In the genomic region with DNA sequence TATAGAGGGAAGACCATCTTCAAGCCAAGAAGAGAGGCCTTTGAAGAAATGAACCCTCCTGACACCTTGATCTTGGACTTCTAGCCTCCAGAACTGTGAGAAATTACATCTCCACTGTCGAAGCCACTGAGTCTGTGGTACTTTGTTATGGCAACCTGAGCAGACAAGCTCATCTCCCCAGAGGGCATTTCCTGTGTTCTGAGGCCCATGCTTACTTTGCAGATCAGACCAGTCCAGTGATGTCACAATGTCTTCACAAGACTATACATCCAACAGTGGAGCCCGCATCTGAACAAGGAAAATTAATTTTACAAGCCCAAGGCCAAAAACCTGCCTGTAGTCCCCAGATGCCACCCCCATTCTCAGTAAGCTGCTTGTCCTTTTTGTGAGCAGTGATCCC, we compare ENCODE assay signal across 19 cellular contexts. TPM values are rescaled to one million over a fixed set of nuclear protein-coding genes. Genes with fewer than 3 reads are reported as not detected.
A peak's percentile ranks its signal among the peaks of the same experiment; 100 is the strongest.
DNase-seq lines count a peak whose midpoint lies in the region; ATAC-seq and TF ChIP-seq lines count a peak whose summit lies in the region.
"Had no signal": no experiment of that assay in that cellular context is flagged by ENCODE, and none has a peak within 500 bp of the region (broad histone marks: within the 10 kb centered on the region; RNA-seq: fewer than 3 reads in every experiment).

No MANE protein-coding gene starts in this region.

- TF ChIP-seq CTCF in mucosa of descending colon (IDR thresholded peaks at IDR 0.05), result no peak

- peak overlapping the region; percentile 20 for H3K27ac Mint-ChIP-seq in activated CD4-positive, alpha-beta T cell treated with anti-CD3 and anti-CD28 coated beads, Interleukin-2, amount 10 ng/mL, durations not matched to agents 24 days and 14 days
- H3K27ac Mint-ChIP-seq in activated naive CD8-positive, alpha-beta T cell treated with anti-CD3 and anti-CD28 coated beads for 36 hours, result peak overlapping the region; percentile 34
- peak overlapping the region; percentile 32 to 97 (median 91) for H3K27ac Mint-ChIP-seq in naive thymus-derived CD8-positive, alpha-beta T cell
- H3K27ac Mint-ChIP-seq: GM23338 had no signal

- no peaks in the 10 kb centered on the region for H3K9me3 ChIP-seq in mucosa of descending colon

- H3K4me3 ChIP-seq in mucosa of descending colon, result no peak overlapping the region
- H3K4me3 ChIP-seq: GM23338, K562 had no signal

- no peaks in the 10 kb centered on the region for H3K27me3 Mint-ChIP-seq in activated CD4-positive, alpha-beta T cell treated with anti-CD3 and anti-CD28 coated beads, Interleukin-2, amount 10 ng/mL, durations not matched to agents 24 days and 14 days
- no peaks in the 10 kb centered on the region for H3K27me3 Mint-ChIP-seq in activated naive CD8-positive, alpha-beta T cell treated with anti-CD3 and anti-CD28 coated beads for 36 hours
- peaks cover 0 to 3% (median 0%) of the 10 kb centered on the region in 5 donors for H3K27me3 Mint-ChIP-seq in naive thymus-derived CD8-positive, alpha-beta T cell

- POLR2A ChIA-PET in naive thymus-derived CD8-positive, alpha-beta T cell (lab: Charles Lee), result interaction anchor here (0.6 to 1.4 kb wide), 6 partner anchors 42 to 377 kb away, joined by 3 to 5 read pairs (median 4); a partner anchor contains a TSS

- peaks cover 11% of the 10 kb centered on the region for H3K4me1 ChIP-seq in mucosa of descending colon (ENCODE audit: low read depth)

- no peak overlapping the region for H3K4me3 Mint-ChIP-seq in activated CD4-positive, alpha-beta T cell treated with anti-CD3 and anti-CD28 coated beads, Interleukin-2, amount 10 ng/mL, durations not matched to agents 24 days and 14 days
- H3K4me3 Mint-ChIP-seq in activated naive CD8-positive, alpha-beta T cell treated with anti-CD3 and anti-CD28 coated beads for 36 hours, result no peak overlapping the region
- H3K4me3 Mint-ChIP-seq in naive thymus-derived CD8-positive, alpha-beta T cell, result peak overlapping the region in 5 of 10 donors; percentile 4 to 71 (median 15)
- H3K4me3 Mint-ChIP-seq: GM23338 had no signal

- H3K36me3 ChIP-seq in mucosa of descending colon (ENCODE audit: low read depth), result no peaks in the 10 kb centered on the region

- no peaks in the 10 kb centered on the region for H3K9me3 Mint-ChIP-seq in activated CD4-positive, alpha-beta T cell treated with anti-CD3 and anti-CD28 coated beads, Interleukin-2, amount 10 ng/mL, durations not matched to agents 24 days and 14 days
- no peaks in the 10 kb centered on the region for H3K9me3 Mint-ChIP-seq in activated naive CD8-positive, alpha-beta T cell treated with anti-CD3 and anti-CD28 coated beads for 36 hours
- no peaks in the 10 kb centered on the region for H3K9me3 Mint-ChIP-seq in naive thymus-derived CD8-positive, alpha-beta T cell
- H3K9me3 Mint-ChIP-seq: GM23338 had no signal

- peak; percentile 60 to 76 for ATAC-seq in naive thymus-derived CD8-positive, alpha-beta T cell
- ATAC-seq in mucosa of descending colon (no peak), HG03039 (IDR thresholded peaks at IDR 0.05; ENCODE audit: unreplicated experiment) (no peak)
- ATAC-seq: GM23338, K562 had no signal

- intact Hi-C loops in activated CD4-positive, alpha-beta T cell treated with anti-CD3 and anti-CD28 coated beads, Interleukin-2, amount 10 ng/mL, durations not matched to agents 24 days and 14 days (cut with micrococcal nuclease), result loop anchor here (10.0 kb wide), 1 partner anchor 120 kb away; a partner anchor contains a TSS
- intact Hi-C loops in mucosa of descending colon (cut with DNase I, micrococcal nuclease), result loop anchor here in 1 of 2 donors (5.0 kb wide), 1 partner anchor 52 kb away; no protein-coding TSS in a partner anchor

- peaks cover 16% of the 10 kb centered on the region for H3K4me1 Mint-ChIP-seq in activated CD4-positive, alpha-beta T cell treated with anti-CD3 and anti-CD28 coated beads, Interleukin-2, amount 10 ng/mL, durations not matched to agents 24 days and 14 days
- H3K4me1 Mint-ChIP-seq in activated naive CD8-positive, alpha-beta T cell treated with anti-CD3 and anti-CD28 coated beads for 36 hours, result peaks cover 26% of the 10 kb centered on the region
- H3K4me1 Mint-ChIP-seq in naive thymus-derived CD8-positive, alpha-beta T cell, result peaks cover 12 to 33% (median 27%) of the 10 kb centered on the region in 4 donors

- DNase-seq in activated CD4-positive, alpha-beta T cell treated with anti-CD3 and anti-CD28 coated beads, Interleukin-2, amount 10 ng/mL, durations not matched to agents 24 days and 14 days, result peak; percentile 72
- no peak for DNase-seq in activated CD4-positive, alpha-beta T cell treated with anti-CD3 and anti-CD28 coated beads for 48 hours
- peak; percentile 45 for DNase-seq in NCI-H69 (lab: John Stamatoyannopoulos, UW)
- DNase-seq in activated naive CD8-positive, alpha-beta T cell treated with anti-CD3 and anti-CD28 coated beads for 36 hours, result no peak
- DNase-seq in naive thymus-derived CD8-positive, alpha-beta T cell, result peak in 6 of 10 donors; percentile 23 to 78 (median 62)
- DNase-seq in mucosa of descending colon, result no peak
- DNase-seq in stimulated activated CD4-positive, alpha-beta T cell treated with anti-CD3 and anti-CD28 coated beads, Interleukin-1b, Interleukin-23, amount 100 ng/mL, for 48 hours, result no peak
- DNase-seq: Calu3, DMS79 treated with DMSO at 0.1 percent for 48 hours, GF-D8, NCI-H1105 treated with DMSO at 0.1 percent for 48 hours, NCI-H187, NCI-H2171, NCI-H510A, SHP77 treated with DMSO at 0.1 percent for 48 hours had no signal

- no peaks in the 10 kb centered on the region for H3K36me3 Mint-ChIP-seq in activated CD4-positive, alpha-beta T cell treated with anti-CD3 and anti-CD28 coated beads, Interleukin-2, amount 10 ng/mL, durations not matched to agents 24 days and 14 days (ENCODE audit: low read depth)
- H3K36me3 Mint-ChIP-seq in activated naive CD8-positive, alpha-beta T cell treated with anti-CD3 and anti-CD28 coated beads for 36 hours, result no peaks in the 10 kb centered on the region
- no peaks in the 10 kb centered on the region for H3K36me3 Mint-ChIP-seq in naive thymus-derived CD8-positive, alpha-beta T cell

RNA-seq across cellular contexts. Expression of a gene that starts 14.8 kb away (rescaled TPM):
- 0.05 and 0.07 TPM in 2 replicates for total RNA-seq in activated CD4-positive, alpha-beta T cell treated with anti-CD3 and anti-CD28 coated beads, Interleukin-2, amount 10 ng/mL, durations not matched to agents 24 days and 14 days
- under 1 TPM; 0.23 to 0.40 TPM for total RNA-seq in activated naive CD8-positive, alpha-beta T cell treated with anti-CD3 and anti-CD28 coated beads for 36 hours
- under 1 TPM; 0.52 to 0.94 TPM for total RNA-seq in naive thymus-derived CD8-positive, alpha-beta T cell
- polyA plus RNA-seq in naive thymus-derived CD8-positive, alpha-beta T cell, result under 1 TPM; 0.09 to 0.33 (median 0.13) TPM
- total RNA-seq in mucosa of descending colon, result 1 to 10 TPM; 1.2 to 3.8 (median 2.0) TPM
- total RNA-seq: A172 had no signal

RNA-seq across cellular contexts. Expression of a gene that starts 33.1 kb away (rescaled TPM):
- 0.16 TPM in 1 of 2 replicates, not detected in the other for total RNA-seq in activated CD4-positive, alpha-beta T cell treated with anti-CD3 and anti-CD28 coated beads, Interleukin-2, amount 10 ng/mL, durations not matched to agents 24 days and 14 days
- total RNA-seq in activated naive CD8-positive, alpha-beta T cell treated with anti-CD3 and anti-CD28 coated beads for 36 hours, result 1 to 10 TPM in 1 of 2 experiments, under 1 TPM in 1; 0.92 to 1.2 TPM
- total RNA-seq in naive thymus-derived CD8-positive, alpha-beta T cell, result under 1 TPM; 0.18 to 0.36 TPM
- under 1 TPM in 2 of 3 donors, not detected in 1; 0.09 to 0.10 TPM for polyA plus RNA-seq in naive thymus-derived CD8-positive, alpha-beta T cell
- total RNA-seq in mucosa of descending colon, result under 1 TPM; 0.41 to 0.96 (median 0.58) TPM
- total RNA-seq: A172 had no signal

RNA-seq across cellular contexts. Expression of a gene that starts 45.3 kb away (rescaled TPM):
- total RNA-seq in activated CD4-positive, alpha-beta T cell treated with anti-CD3 and anti-CD28 coated beads, Interleukin-2, amount 10 ng/mL, durations not matched to agents 24 days and 14 days, result 29.5 and 30.3 TPM in 2 replicates
- total RNA-seq in activated naive CD8-positive, alpha-beta T cell treated with anti-CD3 and anti-CD28 coated beads for 36 hours, result 10 to 100 TPM; 20.3 to 25.0 TPM
- total RNA-seq in naive thymus-derived CD8-positive, alpha-beta T cell, result 10 to 100 TPM; 19.1 to 19.2 TPM
- 10 to 100 TPM; 20.5 to 30.2 (median 21.9) TPM for polyA plus RNA-seq in naive thymus-derived CD8-positive, alpha-beta T cell
- 10 to 100 TPM; 29.5 to 34.9 (median 31.1) TPM for total RNA-seq in mucosa of descending colon

RNA-seq across cellular contexts. Expression of a gene that starts 47.3 kb away (rescaled TPM):
- 22.9 and 25.8 TPM in 2 replicates for total RNA-seq in activated CD4-positive, alpha-beta T cell treated with anti-CD3 and anti-CD28 coated beads, Interleukin-2, amount 10 ng/mL, durations not matched to agents 24 days and 14 days
- 10 to 100 TPM; 23.5 to 24.9 TPM for total RNA-seq in activated naive CD8-positive, alpha-beta T cell treated with anti-CD3 and anti-CD28 coated beads for 36 hours
- 10 to 100 TPM; 53.1 to 57.3 TPM for total RNA-seq in naive thymus-derived CD8-positive, alpha-beta T cell
- 10 to 100 TPM in 2 of 3 donors, 1 to 10 TPM in 1; 7.3 to 21.7 (median 13.6) TPM for polyA plus RNA-seq in naive thymus-derived CD8-positive, alpha-beta T cell
- total RNA-seq in mucosa of descending colon, result 10 to 100 TPM; 11.7 to 18.0 (median 14.0) TPM

RNA-seq across cellular contexts. Expression of a gene that starts 48.0 kb away (rescaled TPM):
- total RNA-seq in activated CD4-positive, alpha-beta T cell treated with anti-CD3 and anti-CD28 coated beads, Interleukin-2, amount 10 ng/mL, durations not matched to agents 24 days and 14 days, result 121 and 128 TPM in 2 replicates
- total RNA-seq in activated naive CD8-positive, alpha-beta T cell treated with anti-CD3 and anti-CD28 coated beads for 36 hours, result 100 to 1,000 TPM; 103 to 106 TPM
- total RNA-seq in naive thymus-derived CD8-positive, alpha-beta T cell, result 100 to 1,000 TPM; 118 to 129 TPM
- polyA plus RNA-seq in naive thymus-derived CD8-positive, alpha-beta T cell, result 10 to 100 TPM; 63.6 to 70.1 (median 66.2) TPM
- total RNA-seq in mucosa of descending colon, result 100 to 1,000 TPM in 1 of 3 donors, 10 to 100 TPM in 2; 80.6 to 108 (median 86.7) TPM

Comparison
In these comparisons a context has a peak if more than half of its experiments do, and no peak if none do; other contexts are left out.
1. DNase-seq: peak in activated CD4-positive, alpha-beta T cell treated with anti-CD3 and anti-CD28 coated beads, Interleukin-2, amount 10 ng/mL, durations not matched to agents 24 days and 14 days (single experiment), NCI-H69 (single experiment) and naive thymus-derived CD8-positive, alpha-beta T cell (6 of 10); none in activated CD4-positive, alpha-beta T cell treated with anti-CD3 and anti-CD28 coated beads for 48 hours (single experiment), activated naive CD8-positive, alpha-beta T cell treated with anti-CD3 and anti-CD28 coated beads for 36 hours (single experiment), mucosa of descending colon (0 of 3) and stimulated activated CD4-positive, alpha-beta T cell treated with anti-CD3 and anti-CD28 coated beads, Interleukin-1b, Interleukin-23, amount 100 ng/mL, for 48 hours (single experiment).
2. H3K27ac Mint-ChIP-seq: peak in every context shown above with its lines; median percentile 91 in naive thymus-derived CD8-positive, alpha-beta T cell; 34 in activated naive CD8-positive, alpha-beta T cell treated with anti-CD3 and anti-CD28 coated beads for 36 hours; 20 in activated CD4-positive, alpha-beta T cell treated with anti-CD3 and anti-CD28 coated beads, Interleukin-2, amount 10 ng/mL, durations not matched to agents 24 days and 14 days.
3. ATAC-seq: peak in naive thymus-derived CD8-positive, alpha-beta T cell (2 of 2); none in mucosa of descending colon (single experiment) and HG03039 (single experiment).